In genomic region chr7:111532625-111533024, GRCh38 we compare ENCODE assay signal across 14 cellular contexts. TPM values are rescaled to one million over a fixed set of nuclear protein-coding genes. Genes with fewer than 3 reads are reported as not detected.
DNase-seq lines count a peak whose midpoint lies in the region; ATAC-seq, FAIRE-seq and TF ChIP-seq lines count a peak whose summit lies in the region.
"Had no signal": no experiment of that assay in that cellular context is flagged by ENCODE, and none has a peak within 500 bp of the region (broad histone marks: within the 10 kb centered on the region; RNA-seq: fewer than 3 reads in every experiment).

No MANE protein-coding gene starts in this region.

- no peaks in the 10 kb centered on the region for H3K27me3 ChIP-seq in K562 (ENCODE audit: control insufficient read depth in 2 of 2, insufficient read depth in 2 of 2, low read length in 2 of 2)
- no peaks in the 10 kb centered on the region for H3K27me3 ChIP-seq in foreskin keratinocyte

- TF ChIP-seq CTCF in K562 (IDR thresholded peaks at IDR 0.05 in 2 of 3, conservative IDR thresholded peaks at IDR 0.05 in 1 of 3; ENCODE audit: insufficient read depth in 2 of 3, low read depth in 1 of 3, low read length in 3 of 3) (no peak), foreskin keratinocyte (conservative IDR thresholded peaks at IDR 0.05) (no peak)

- no peaks in the 10 kb centered on the region for H3K9me3 ChIP-seq in K562 (replicated peaks; ENCODE audit: control insufficient read depth, insufficient read depth, low read depth, low read length)

- H3K4me1 ChIP-seq in K562 (replicated peaks in 1 of 2; ENCODE audit: control insufficient read depth in 2 of 2, insufficient read depth in 2 of 2, low read length in 2 of 2) (peaks cover 0 to 16% of the 10 kb centered on the region in 2 experiments; a peak in 3 of 5 replicates), foreskin keratinocyte (no peaks in the 10 kb centered on the region)

- CTCF ChIA-PET in K562 (lab: Yijun Ruan, JAX; ENCODE audit: low intra/inter-chr PET ratio) = no interaction called here
- CTCF ChIA-PET in activated naive CD4-positive, alpha-beta T cell treated with anti-CD3 and anti-CD28 coated beads for 36 hours (lab: Charles Lee) = interaction anchor here (0.6 kb wide), 1 partner anchor 121 kb away, joined by 4 read pairs; no protein-coding TSS in a partner anchor

- POLR2A ChIA-PET in K562 (lab: Yijun Ruan, JAX) = interaction anchor here (0.7 to 1.9 kb wide), 5 partner anchors 17 to 399 kb away, joined by 3 to 6 read pairs (median 4); no protein-coding TSS in a partner anchor

- TF ChIP-seq EP300 in K562 (IDR thresholded peaks at IDR 0.05; ENCODE audit: low read length) = no peak

- H4K20me1 ChIP-seq in K562 (replicated peaks; ENCODE audit: control insufficient read depth, insufficient read depth, low read length) = no peaks in the 10 kb centered on the region

- no peak for FAIRE-seq in K562 (lab: Jason Lieb, UNC)
- FAIRE-seq: HepG2 had no signal

- no peak overlapping the region for H3K9ac ChIP-seq in K562 (ENCODE audit: insufficient read depth in 1 of 2, low read depth in 2 of 2, low read length in 2 of 2)

- H3K27ac Mint-ChIP-seq in activated naive CD4-positive, alpha-beta T cell treated with anti-CD3 and anti-CD28 coated beads for 36 hours = no peak overlapping the region
- H3K27ac Mint-ChIP-seq: CD4-positive, alpha-beta T cell had no signal

- no peaks in the 10 kb centered on the region for H3K36me3 ChIP-seq in K562 (ENCODE audit: control insufficient read depth, insufficient read depth, low read length)

- H3K9me3 Mint-ChIP-seq in activated naive CD4-positive, alpha-beta T cell treated with anti-CD3 and anti-CD28 coated beads for 36 hours = no peaks in the 10 kb centered on the region
- H3K9me3 Mint-ChIP-seq: CD4-positive, alpha-beta T cell; central memory CD8-positive, alpha-beta T cell had no signal

- H3K27ac ChIP-seq in K562 (ENCODE audit: extremely low read depth, low read depth, low read length) (peak overlapping the region; percentile 2; the same call in 1 of the 3 replicates), foreskin keratinocyte (no peak overlapping the region)
- H3K27ac ChIP-seq: RWPE1 had no signal

- H3K4me3 Mint-ChIP-seq in activated naive CD4-positive, alpha-beta T cell treated with anti-CD3 and anti-CD28 coated beads for 36 hours = no peak overlapping the region
- H3K4me3 Mint-ChIP-seq: CD4-positive, alpha-beta T cell; central memory CD8-positive, alpha-beta T cell had no signal

- ATAC-seq in K562 (peak; percentile 25), foreskin keratinocyte (no peak)
- ATAC-seq in stimulated activated naive CD8-positive, alpha-beta T cell treated with anti-CD3 and anti-CD28 coated beads, Interleukin-15, Interleukin-2, amounts not matched to agents 100 U/mL and 50 U/mL, for 24 hours = no peak
- ATAC-seq: HepG2 had no signal

- peaks cover 15% of the 10 kb centered on the region for H3K4me1 Mint-ChIP-seq in activated naive CD4-positive, alpha-beta T cell treated with anti-CD3 and anti-CD28 coated beads for 36 hours (ENCODE audit: low read depth)

- no peak overlapping the region for H3K4me3 ChIP-seq in K562

- no TSS peak for BruUV-seq in K562 (replicated peaks; lab: Mats Ljungman, UMichigan)

- no peak overlapping the region for H3K4me2 ChIP-seq in K562 (ENCODE audit: insufficient read depth, low read length)

- H3K27me3 Mint-ChIP-seq in activated naive CD4-positive, alpha-beta T cell treated with anti-CD3 and anti-CD28 coated beads for 36 hours (ENCODE audit: low read depth) = no peaks in the 10 kb centered on the region
- H3K27me3 Mint-ChIP-seq: CD4-positive, alpha-beta T cell; central memory CD8-positive, alpha-beta T cell had no signal

- TF ChIP-seq POLR2A in K562 (conservative IDR thresholded peaks at IDR 0.05) = no peak

- no peak overlapping the region for H2AFZ ChIP-seq in K562 (ENCODE audit: low read depth, low read length)

- DNase-seq in DMS153 (lab: John Stamatoyannopoulos, UW) = peak; percentile 4
- peak; percentile 62 for DNase-seq in NCI-H2081 treated with DMSO at 0.1 percent for 48 hours (lab: John Stamatoyannopoulos, UW)
- DNase-seq in K562 (ENCODE audit: extremely low read depth in 1 of 4, low spot score in 3 of 4) = no peak
- peak; percentile 21 for DNase-seq in pons (ENCODE audit: low spot score)
- DNase-seq in stimulated activated naive CD8-positive, alpha-beta T cell treated with anti-CD3 and anti-CD28 coated beads, Interleukin-15, Interleukin-2, amounts not matched to agents 100 U/mL and 50 U/mL, for 24 hours = no peak
- DNase-seq in activated naive CD4-positive, alpha-beta T cell treated with Interleukin-2 at 50 U/mL for 16 hours = no peak
- DNase-seq in foreskin keratinocyte = no peak
- no peak for DNase-seq in activated naive CD4-positive, alpha-beta T cell treated with anti-CD3 and anti-CD28 coated beads for 36 hours
- DNase-seq: activated naive CD4-positive, alpha-beta T cell treated with anti-CD3 and anti-CD28 coated beads, Interleukin-2, amount 50 U/mL, for 16 hours; CD4-positive, alpha-beta T cell; NCI-H2029 treated with DMSO at 0.1 percent for 48 hours had no signal

- H3K9me1 ChIP-seq in K562 (ENCODE audit: control insufficient read depth, insufficient read depth, low read length) = no peaks in the 10 kb centered on the region

- in situ Hi-C loops in K562 (cut with MboI) = no loop called here

- H3K36me3 Mint-ChIP-seq in activated naive CD4-positive, alpha-beta T cell treated with anti-CD3 and anti-CD28 coated beads for 36 hours (ENCODE audit: low read depth) = peaks cover 2% of the 10 kb centered on the region

- intact Hi-C loops in K562 (cut with micrococcal nuclease) = no loop called here
- intact Hi-C loops in activated naive CD4-positive, alpha-beta T cell treated with anti-CD3 and anti-CD28 coated beads for 36 hours (cut with micrococcal nuclease) = no loop called here

- no peak for TF ChIP-seq RAD21 in K562 (CRISPR knock-in tag; conservative IDR thresholded peaks at IDR 0.05 in 1 of 2, IDR thresholded peaks at IDR 0.05 in 1 of 2)

- no peaks in the 10 kb centered on the region for H3K79me2 ChIP-seq in K562 (ENCODE audit: control insufficient read depth, insufficient read depth, low read length)

TF ChIP-seq in K562, 482 proteins besides CTCF, POLR2A, EP300 and RAD21:
- TF ChIP-seq ZNF668 (CRISPR knock-in tag; IDR thresholded peaks at IDR 0.05) (no peak), SPI1 (IDR thresholded peaks at IDR 0.05; ENCODE audit: borderline replicate concordance, low read depth, low read length) (no peak), KLF13 (tag; IDR thresholded peaks at IDR 0.05; ENCODE audit: borderline replicate concordance, low read depth) (0 out of 2 replicates have a peak, but pooled peaks have one; percentile 7), ZKSCAN1 (IDR thresholded peaks at IDR 0.05; ENCODE audit: low read depth, low read length) (no peak), ASH1L (IDR thresholded peaks at IDR 0.05; ENCODE audit: borderline replicate concordance, low read depth, partially characterized antibody) (no peak), NFIC (IDR thresholded peaks at IDR 0.05) (peak; percentile 20; the same call in 1 of the 2 replicates), PBX2 (CRISPR knock-in tag; IDR thresholded peaks at IDR 0.05; ENCODE audit: low read depth) (no peak), PBX2 (tag; conservative IDR thresholded peaks at IDR 0.05; ENCODE audit: low read depth) (0 out of 2 replicates have a peak, but pooled peaks have one; percentile 17)

RNA-seq across cellular contexts. Expression of gene IMMP2L, which starts 29.7 kb away (rescaled TPM):
- total RNA-seq in K562 (2011; cell fraction: chromatin; rRNA removed; ENCODE audit: low replicate concordance) = 70.2 and 124 TPM in 2 replicates
- 46.2 and 55.4 TPM in 2 replicates for total RNA-seq in K562 (2011; cell fraction: nucleolus; rRNA removed)
- 77.4 and 131 TPM in 2 replicates for total RNA-seq in K562 (2011; cell fraction: nucleoplasm; rRNA removed)
- total RNA-seq in K562 (2014; rRNA removed) = 46.1 and 46.8 TPM in 2 replicates
- 59.6 and 62.0 TPM in 2 replicates for total RNA-seq in K562 (2014; rRNA removed; fragmentation: Illumina TruSeq; extraction: Trizol)
- total RNA-seq in K562 (2015; rRNA removed; fragmentation: Illumina TruSeq; extraction: Trizol) = 46.1 and 61.3 TPM in 2 replicates
- 45.2 and 53.0 TPM in 2 replicates for total RNA-seq in K562 (2021)
- polyA plus RNA-seq in K562 (2011; rRNA removed) = 21.7 and 29.7 TPM in 2 replicates
- 9.1 and 17.4 TPM in 2 replicates for polyA plus RNA-seq in K562 (2011; cell fraction: cytosol; rRNA removed)
- polyA plus RNA-seq in K562 (2011; cell fraction: nucleus; rRNA removed) = 33.0 and 40.5 TPM in 2 replicates
- polyA plus RNA-seq in K562 (2012) = 37.8 and 45.1 TPM in 2 replicates
- polyA plus RNA-seq in K562 (2014; fragmentation: Illumina TruSeq; extraction: Trizol) = 37.3 and 39.6 TPM in 2 replicates
- polyA plus RNA-seq in K562 (2014; fragmentation: Nextera tagmentation; extraction: Ambion mirVana) = 100 to 1,000 TPM; 112 to 116 TPM
- 33.7 and 35.1 TPM in 2 replicates for polyA plus RNA-seq in K562 (2014; rRNA removed)
- 63.6 and 70.2 TPM in 2 replicates for polyA minus RNA-seq in K562 (2011; rRNA and poly(A)+ RNA removed)
- 6.2 and 12.0 TPM in 2 replicates for polyA minus RNA-seq in K562 (2011; cell fraction: cytosol; rRNA and poly(A)+ RNA removed)
- 137 and 151 TPM in 2 replicates for polyA minus RNA-seq in K562 (2011; cell fraction: nucleus; rRNA and poly(A)+ RNA removed)
- 9.1 and 11.8 TPM in 2 replicates for total RNA-seq in foreskin keratinocyte
- 11.2 and 13.3 TPM in 2 replicates for polyA plus RNA-seq in foreskin keratinocyte
- total RNA-seq in activated naive CD4-positive, alpha-beta T cell treated with anti-CD3 and anti-CD28 coated beads for 36 hours = 10 to 100 TPM; 24.4 to 26.6 TPM

Comparison
In these comparisons a context has a peak if more than half of its experiments do, and no peak if none do; other contexts are left out.
1. DNase-seq: peak in DMS153 (single experiment), NCI-H2081 treated with DMSO at 0.1 percent for 48 hours (single experiment) and pons (single experiment); none in K562 (0 of 4), stimulated activated naive CD8-positive, alpha-beta T cell treated with anti-CD3 and anti-CD28 coated beads, Interleukin-15, Interleukin-2, amounts not matched to agents 100 U/mL and 50 U/mL, for 24 hours (single experiment), activated naive CD4-positive, alpha-beta T cell treated with Interleukin-2 at 50 U/mL for 16 hours (single experiment), foreskin keratinocyte (0 of 2) and activated naive CD4-positive, alpha-beta T cell treated with anti-CD3 and anti-CD28 coated beads for 36 hours (single experiment).